Comparison of ENCODE assay signal across 19 cellular contexts in the genomic region with DNA sequence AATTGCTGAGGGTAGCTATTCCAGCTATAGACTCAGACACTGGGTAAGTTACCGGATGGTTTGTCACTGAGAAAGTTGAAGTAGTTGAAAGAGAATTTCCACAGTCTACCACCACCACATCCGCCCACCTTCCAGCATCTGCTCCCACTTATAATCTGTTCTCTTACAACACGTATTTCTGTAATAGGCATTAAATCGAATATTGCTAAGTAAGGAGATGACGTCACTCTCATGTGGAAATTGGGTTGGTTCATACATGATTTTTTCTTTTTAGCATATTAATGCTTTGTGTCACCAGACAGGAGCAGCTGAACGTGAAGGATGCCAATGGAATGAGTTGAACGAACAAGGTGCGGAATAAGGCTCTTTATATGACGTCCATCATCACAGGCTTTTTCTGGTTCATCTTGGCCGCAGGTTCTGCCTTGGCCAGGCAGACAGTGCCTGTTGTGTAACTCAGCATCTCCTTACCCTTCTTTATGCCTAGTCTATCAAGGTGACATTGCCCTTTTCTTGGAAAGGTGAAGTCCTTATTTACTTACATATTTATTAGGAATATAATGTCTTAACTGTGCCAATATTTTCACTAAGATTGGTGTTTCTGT.
"Had no signal": no experiment of that assay in that cellular context is flagged by ENCODE, and none has a peak within 500 bp of the region (broad histone marks: within the 10 kb centered on the region; RNA-seq: fewer than 3 reads in every experiment).

No MANE protein-coding gene starts in this region.

- H3K4me2 ChIP-seq: hepatocyte had no signal

- H3K27me3 ChIP-seq: brain microvascular endothelial cell, hepatocyte had no signal

- H3K27ac ChIP-seq: brain microvascular endothelial cell, hepatocyte, lower lobe of right lung had no signal

- DNase-seq: activated CD4-positive, alpha-beta T cell treated with anti-CD3 and anti-CD28 coated beads, Interleukin-2, amount 10 ng/mL, durations not matched to agents 24 days and 14 days; activated CD4-positive, CD25-positive, alpha-beta regulatory T cell; activated CD8-positive, alpha-beta T cell treated with anti-CD3 and anti-CD28 coated beads for 36 hours; activated naive CD4-positive, alpha-beta T cell treated with anti-CD3 and anti-CD28 coated beads for 36 hours; activated T-cell treated with anti-CD3 and anti-CD28 coated beads, Interleukin-2, amount 50 U/mL, for 4 hours; brain microvascular endothelial cell; central memory CD4-positive, alpha-beta T cell; endodermal cell; erythroblast; left colon; lower lobe of right lung; nephron progenitor cell; retina; stimulated activated CD4-positive, alpha-beta T cell treated with anti-CD3 and anti-CD28 coated beads, Interleukin-15, amount 100 ng/mL, for 24 hours; stimulated activated CD4-positive, alpha-beta T cell treated with anti-CD3 and anti-CD28 coated beads, Interleukin-2, amount 100 ng/mL, for 48 hours; stimulated activated naive CD8-positive, alpha-beta T cell treated with anti-CD3 and anti-CD28 coated beads, Interleukin-15, amount 100 ng/mL, for 72 hours; T-helper 1 cell; T-helper 9 cell had no signal

- H3K9me3 ChIP-seq: lower lobe of right lung had no signal

- H3K4me1 ChIP-seq: lower lobe of right lung had no signal

- H3K4me3 ChIP-seq: hepatocyte, lower lobe of right lung had no signal
